8 cellular contexts compared by ENCODE assay signal in genomic region chr18:63320041-63320689, GRCh38. TPM values are rescaled to one million over a fixed set of nuclear protein-coding genes. Genes with fewer than 3 reads are reported as not detected.
A peak's percentile ranks its signal among the peaks of the same experiment; 100 is the strongest.
DNase-seq lines count a peak whose midpoint lies in the region; ATAC-seq and TF ChIP-seq lines count a peak whose summit lies in the region.

No MANE protein-coding gene starts in this region.

- DNase-seq in Daoy (ENCODE audit: low read depth) (peak; percentile 82), Karpas-422 (peak; percentile 98), SIG-M5 (lab: John Stamatoyannopoulos, UW) (peak; percentile 78), activated gamma-delta T cell treated with Interleukin-2 at 50 U/mL for 16 hours (peak; percentile 83), foreskin melanocyte (peak; percentile 83), superior temporal gyrus (ENCODE audit: extremely low spot score) (peak; percentile 85)

- H3K4me3 ChIP-seq in Karpas-422 (ENCODE audit: low read length) (peak overlapping the region; percentile 90), neutrophil (ENCODE audit: low read depth in 1 of 2, low read length in 1 of 2) (peak overlapping the region; percentile 66 to 67)

- H3K36me3 ChIP-seq in Karpas-422 (ENCODE audit: insufficient read depth, low read length) (peaks cover 23% of the 10 kb centered on the region), neutrophil (no peaks in the 10 kb centered on the region)

- H4K20me1 ChIP-seq in Karpas-422 (ENCODE audit: insufficient read depth, low read depth, low read length) = peaks cover 28% of the 10 kb centered on the region

- H2AFZ ChIP-seq in Karpas-422 (ENCODE audit: low read length) = no peak overlapping the region

- peak; percentile 49 for ATAC-seq in GM21825 (IDR thresholded peaks at IDR 0.05; ENCODE audit: unreplicated experiment)

- peaks cover 44% of the 10 kb centered on the region for H3K79me2 ChIP-seq in Karpas-422 (ENCODE audit: low read length)

- no peaks in the 10 kb centered on the region for H3K9me3 ChIP-seq in Karpas-422 (ENCODE audit: low read length)
- no peaks in the 10 kb centered on the region for H3K9me3 ChIP-seq in neutrophil

- peak overlapping the region; percentile 90 for H3K9ac ChIP-seq in Karpas-422 (ENCODE audit: low read length)

- no peaks in the 10 kb centered on the region for H3K27me3 ChIP-seq in Karpas-422 (ENCODE audit: low read length)
- H3K27me3 ChIP-seq in neutrophil = peaks cover 42% of the 10 kb centered on the region

- no peaks in the 10 kb centered on the region for H3K9me2 ChIP-seq in Karpas-422 (replicated peaks; ENCODE audit: insufficient read depth, low read length)

- H3K27ac ChIP-seq in Karpas-422 (ENCODE audit: low read length) (peak overlapping the region; percentile 88), neutrophil (no peak overlapping the region)

- H3K4me1 ChIP-seq in Karpas-422 (ENCODE audit: low read length) = peaks cover 41% of the 10 kb centered on the region
- H3K4me1 ChIP-seq in neutrophil (ENCODE audit: control insufficient read depth in 1 of 2, insufficient read depth in 1 of 2, low read depth in 1 of 2, low read length in 1 of 2) = peaks cover 37 to 39% of the 10 kb centered on the region in 2 experiments

- H3K4me2 ChIP-seq in Karpas-422 (ENCODE audit: low read depth, low read length, poor library complexity, severe bottlenecking) = peak overlapping the region; percentile 64

- no peak for TF ChIP-seq CTCF in neutrophil (IDR thresholded peaks at IDR 0.05)

RNA-seq across cellular contexts. Expression of gene BCL2, which starts 0.6 kb away (rescaled TPM):
- total RNA-seq in Daoy (2014; rRNA removed; shearing (Covaris generic)) = 2.2 and 2.7 TPM in 2 replicates
- 263 and 271 TPM in 2 replicates for total RNA-seq in Karpas-422 (2014; rRNA removed; shearing (Covaris generic); ENCODE audit: low replicate concordance)

RNA-seq across cellular contexts. Expression of gene KDSR, which starts 46.8 kb away (rescaled TPM):
- 22.7 and 26.2 TPM in 2 replicates for total RNA-seq in Daoy (2014; rRNA removed; shearing (Covaris generic))
- 56.8 and 64.4 TPM in 2 replicates for total RNA-seq in Karpas-422 (2014; rRNA removed; shearing (Covaris generic); ENCODE audit: low replicate concordance)

Comparison
In these comparisons a context has a peak if more than half of its experiments do, and no peak if none do; other contexts are left out.
1. RNA of gene BCL2, which starts 0.6 kb away (total RNA-seq): 263 to 271 TPM in Karpas-422; 2.2 to 2.7 TPM in Daoy; every median in the first group is over 10 times any median in the second.
2. Peak in every context shown above with its lines, with median percentiles within 50 percentile points of each other: DNase-seq.